Comparison of ENCODE assay signal across 1 cellular context in genomic region chr2:240604939-240605716, GRCh38.
TF ChIP-seq lines count a peak whose summit lies in the region.

No MANE protein-coding gene starts in this region.

TF ChIP-seq in K562, 482 proteins besides CTCF, POLR2A, EP300 and RAD21:
- TF ChIP-seq ZNF717 (CRISPR knock-in tag; IDR thresholded peaks at IDR 0.05) (no peak), STAT5A (IDR thresholded peaks at IDR 0.05; ENCODE audit: borderline replicate concordance, low read length) (no peak), IFI16 (CRISPR knock-in tag; IDR thresholded peaks at IDR 0.05) (no peak), SMAD3 (CRISPR knock-in tag; conservative IDR thresholded peaks at IDR 0.05) (no peak), HNRNPLL (IDR thresholded peaks at IDR 0.05; ENCODE audit: low read depth, low read length, poor library complexity, severe bottlenecking) (no peak), SMAD2 (IDR thresholded peaks at IDR 0.05; ENCODE audit: low read depth, low read length) (no peak), PRDM10 (IDR thresholded peaks at IDR 0.05; ENCODE audit: partially characterized antibody) (no peak), DLX4 (CRISPR knock-in tag; IDR thresholded peaks at IDR 0.05) (no peak), ZNF57 (CRISPR knock-in tag; IDR thresholded peaks at IDR 0.05) (no peak), HIVEP1 (CRISPR knock-in tag; IDR thresholded peaks at IDR 0.05) (no peak), CREB1 (IDR thresholded peaks at IDR 0.05) (no peak), CREB1 (CRISPR knock-in tag; IDR thresholded peaks at IDR 0.05) (no peak), ARNT (IDR thresholded peaks at IDR 0.05) (no peak), NCOR1 (IDR thresholded peaks at IDR 0.05) (no peak), SIN3A (IDR thresholded peaks at IDR 0.05; ENCODE audit: borderline replicate concordance in 2 of 2, control insufficient read depth in 1 of 2, low read depth in 2 of 2, low read length in 2 of 2) (no peak), CBFA2T2 (conservative IDR thresholded peaks at IDR 0.05) (no peak)
- TF ChIP-seq, protein P1, sequence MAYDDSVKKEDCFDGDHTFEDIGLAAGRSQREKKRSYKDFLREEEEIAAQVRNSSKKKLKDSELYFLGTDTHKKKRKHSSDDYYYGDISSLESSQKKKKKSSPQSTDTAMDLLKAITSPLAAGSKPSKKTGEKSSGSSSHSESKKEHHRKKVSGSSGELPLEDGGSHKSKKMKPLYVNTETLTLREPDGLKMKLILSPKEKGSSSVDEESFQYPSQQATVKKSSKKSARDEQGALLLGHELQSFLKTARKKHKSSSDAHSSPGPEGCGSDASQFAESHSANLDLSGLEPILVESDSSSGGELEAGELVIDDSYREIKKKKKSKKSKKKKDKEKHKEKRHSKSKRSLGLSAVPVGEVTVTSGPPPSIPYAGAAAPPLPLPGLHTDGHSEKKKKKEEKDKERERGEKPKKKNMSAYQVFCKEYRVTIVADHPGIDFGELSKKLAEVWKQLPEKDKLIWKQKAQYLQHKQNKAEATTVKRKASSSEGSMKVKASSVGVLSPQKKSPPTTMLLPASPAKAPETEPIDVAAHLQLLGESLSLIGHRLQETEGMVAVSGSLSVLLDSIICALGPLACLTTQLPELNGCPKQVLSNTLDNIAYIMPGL (CRISPR knock-in tag; IDR thresholded peaks at IDR 0.05) = no peak
- TF ChIP-seq, protein P2, sequence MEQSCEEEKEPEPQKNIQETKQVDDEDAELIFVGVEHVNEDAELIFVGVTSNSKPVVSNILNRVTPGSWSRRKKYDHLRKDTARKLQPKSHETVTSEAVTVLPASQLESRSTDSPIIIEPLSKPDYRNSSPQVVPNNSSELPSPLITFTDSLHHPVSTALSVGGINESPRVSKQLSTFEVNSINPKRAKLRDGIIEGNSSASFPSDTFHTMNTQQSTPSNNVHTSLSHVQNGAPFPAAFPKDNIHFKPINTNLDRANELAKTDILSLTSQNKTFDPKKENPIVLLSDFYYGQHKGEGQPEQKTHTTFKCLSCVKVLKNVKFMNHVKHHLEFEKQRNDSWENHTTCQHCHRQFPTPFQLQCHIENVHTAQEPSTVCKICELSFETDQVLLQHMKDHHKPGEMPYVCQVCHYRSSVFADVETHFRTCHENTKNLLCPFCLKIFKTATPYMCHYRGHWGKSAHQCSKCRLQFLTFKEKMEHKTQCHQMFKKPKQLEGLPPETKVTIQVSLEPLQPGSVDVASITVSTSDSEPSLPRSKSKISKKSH (CRISPR knock-in tag; IDR thresholded peaks at IDR 0.05) = no peak
- TF ChIP-seq, protein P3, sequence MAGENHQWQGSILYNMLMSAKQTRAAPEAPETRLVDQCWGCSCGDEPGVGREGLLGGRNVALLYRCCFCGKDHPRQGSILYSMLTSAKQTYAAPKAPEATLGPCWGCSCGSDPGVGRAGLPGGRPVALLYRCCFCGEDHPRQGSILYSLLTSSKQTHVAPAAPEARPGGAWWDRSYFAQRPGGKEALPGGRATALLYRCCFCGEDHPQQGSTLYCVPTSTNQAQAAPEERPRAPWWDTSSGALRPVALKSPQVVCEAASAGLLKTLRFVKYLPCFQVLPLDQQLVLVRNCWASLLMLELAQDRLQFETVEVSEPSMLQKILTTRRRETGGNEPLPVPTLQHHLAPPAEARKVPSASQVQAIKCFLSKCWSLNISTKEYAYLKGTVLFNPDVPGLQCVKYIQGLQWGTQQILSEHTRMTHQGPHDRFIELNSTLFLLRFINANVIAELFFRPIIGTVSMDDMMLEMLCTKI (IDR thresholded peaks at IDR 0.05; ENCODE audit: partially characterized antibody) = no peak
- TF ChIP-seq, protein P4, sequence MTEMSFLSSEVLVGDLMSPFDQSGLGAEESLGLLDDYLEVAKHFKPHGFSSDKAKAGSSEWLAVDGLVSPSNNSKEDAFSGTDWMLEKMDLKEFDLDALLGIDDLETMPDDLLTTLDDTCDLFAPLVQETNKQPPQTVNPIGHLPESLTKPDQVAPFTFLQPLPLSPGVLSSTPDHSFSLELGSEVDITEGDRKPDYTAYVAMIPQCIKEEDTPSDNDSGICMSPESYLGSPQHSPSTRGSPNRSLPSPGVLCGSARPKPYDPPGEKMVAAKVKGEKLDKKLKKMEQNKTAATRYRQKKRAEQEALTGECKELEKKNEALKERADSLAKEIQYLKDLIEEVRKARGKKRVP (CRISPR knock-in tag; IDR thresholded peaks at IDR 0.05) = no peak
